In the genomic region with DNA sequence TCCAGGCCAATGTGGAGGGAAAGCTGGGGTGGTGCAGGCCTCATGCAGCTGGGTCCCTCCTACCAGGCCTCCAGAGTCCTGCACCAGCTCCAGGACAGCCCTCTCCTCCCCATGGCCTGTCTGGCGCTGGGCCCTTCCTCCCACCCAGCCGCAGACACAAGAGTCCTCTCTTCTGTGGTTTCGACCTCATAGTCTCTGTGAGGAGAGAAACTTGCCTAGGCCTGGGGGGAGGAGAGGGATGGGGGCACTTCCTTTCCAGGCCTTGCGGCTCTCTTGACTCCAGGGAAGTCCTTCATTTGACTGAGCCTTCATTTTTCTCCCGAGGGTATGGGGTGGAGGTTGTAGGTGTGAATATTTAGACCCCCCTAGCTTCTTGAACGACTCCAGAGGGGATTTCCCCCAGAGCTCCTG, we compare ENCODE assay signal across 10 cellular contexts. TPM values are rescaled to one million over a fixed set of nuclear protein-coding genes. Genes with fewer than 3 reads are reported as not detected.
DNase-seq lines count a peak whose midpoint lies in the region; ATAC-seq and TF ChIP-seq lines count a peak whose summit lies in the region.
"Had no signal": no experiment of that assay in that cellular context is flagged by ENCODE, and none has a peak within 500 bp of the region (broad histone marks: within the 10 kb centered on the region; RNA-seq: fewer than 3 reads in every experiment).

No MANE protein-coding gene starts in this region.

- peak overlapping the region; percentile 86 for H3K27ac ChIP-seq in foreskin keratinocyte
- peak overlapping the region; percentile 84 for H3K27ac ChIP-seq in trophoblast cell (ENCODE audit: low read depth, low read length)

- peaks cover 40% of the 10 kb centered on the region for H3K79me1 ChIP-seq in trophoblast cell (ENCODE audit: low read length)

- H3K4me2 ChIP-seq in trophoblast cell (ENCODE audit: low read length): peak overlapping the region; percentile 79

- H3K4me1 ChIP-seq in foreskin keratinocyte: peaks cover 11% of the 10 kb centered on the region
- H3K4me1 ChIP-seq in trophoblast cell (ENCODE audit: control insufficient read depth in 1 of 2, insufficient read depth in 2 of 2, low read length in 2 of 2): peaks cover 14 to 23% of the 10 kb centered on the region in 2 experiments

- H3K18ac ChIP-seq in trophoblast cell (ENCODE audit: low read length): peak overlapping the region; percentile 98

- H2BK5ac ChIP-seq in trophoblast cell (ENCODE audit: low read depth, low read length, poor library complexity): peak overlapping the region; percentile 96

- H3K27me3 ChIP-seq in foreskin keratinocyte: no peaks in the 10 kb centered on the region
- H3K27me3 ChIP-seq in trophoblast cell (ENCODE audit: insufficient read depth, low read length): no peaks in the 10 kb centered on the region

- peak overlapping the region; percentile 98 for H3K4ac ChIP-seq in trophoblast cell (ENCODE audit: low read depth, low read length)

- WGBS in trophoblast cell (ENCODE audit: extremely low coverage, insufficient coverage, insufficient read length): no CpG with 5 or more reads among the region's 6 CpGs

- DNase-seq in ELR (ENCODE audit: low read depth) (peak; percentile 70), SKM-1 (lab: John Stamatoyannopoulos, UW; ENCODE audit: unreplicated experiment) (peak; percentile 12), foreskin keratinocyte (peak; percentile 44 to 61), trophoblast cell (peak; percentile 27 to 47), NCI-H187 (lab: John Stamatoyannopoulos, UW) (no peak)
- DNase-seq: effector memory CD8-positive, alpha-beta T cell; NCI-H82 had no signal

- H3K79me2 ChIP-seq in trophoblast cell (ENCODE audit: control insufficient read depth, insufficient read depth, low read length, poor library complexity): peaks cover 32% of the 10 kb centered on the region

- peaks cover 49 to 50% of the 10 kb centered on the region in 2 experiments for H3K36me3 ChIP-seq in trophoblast cell (ENCODE audit: control insufficient read depth in 1 of 2, insufficient read depth in 2 of 2, low read length in 2 of 2)

- peak overlapping the region; percentile 87 for H2AK5ac ChIP-seq in trophoblast cell (ENCODE audit: low read length)

- H2BK12ac ChIP-seq in trophoblast cell (ENCODE audit: low read length): peak overlapping the region; percentile 72

- peaks cover 6% of the 10 kb centered on the region for H3K9me3 ChIP-seq in trophoblast cell (ENCODE audit: insufficient read depth, low read depth, low read length)

- no peak overlapping the region for H3K23ac ChIP-seq in trophoblast cell (ENCODE audit: low read length)

- H3K14ac ChIP-seq in trophoblast cell (ENCODE audit: low read length): peak overlapping the region; percentile 99

- no peak overlapping the region for H3K9ac ChIP-seq in trophoblast cell (ENCODE audit: low read length)

- H4K8ac ChIP-seq in trophoblast cell (ENCODE audit: low read depth, low read length): peak overlapping the region; percentile 78

- H2AFZ ChIP-seq in trophoblast cell (ENCODE audit: insufficient read depth, low read length, poor library complexity): peak overlapping the region; percentile 37

- peak overlapping the region; percentile 14 for H4K12ac ChIP-seq in trophoblast cell (ENCODE audit: low read depth, low read length)

- H4K91ac ChIP-seq in trophoblast cell (ENCODE audit: low read depth, low read length): peak overlapping the region; percentile 93

- H3K4me3 ChIP-seq in trophoblast cell (ENCODE audit: low read depth, low read length): peak overlapping the region; percentile 98

- no peak for TF ChIP-seq CTCF in foreskin keratinocyte (conservative IDR thresholded peaks at IDR 0.05)

- peak overlapping the region; percentile 99 for H2BK120ac ChIP-seq in trophoblast cell (ENCODE audit: insufficient read depth, low read length, poor library complexity)

- ATAC-seq in foreskin keratinocyte (peak; percentile 29), GM21367 (IDR thresholded peaks at IDR 0.05; ENCODE audit: unreplicated experiment) (no peak), HG03342 (IDR thresholded peaks at IDR 0.05; ENCODE audit: unreplicated experiment) (no peak), HG03095 (IDR thresholded peaks at IDR 0.05; ENCODE audit: unreplicated experiment) (no peak)
- ATAC-seq: effector memory CD8-positive, alpha-beta T cell had no signal

RNA-seq across cellular contexts. Expression of gene MMP14, which starts 2.3 kb away (rescaled TPM):
- total RNA-seq in foreskin keratinocyte: 234 and 241 TPM in 2 replicates
- polyA plus RNA-seq in foreskin keratinocyte: 148 and 159 TPM in 2 replicates
- 1,258 and 1,302 TPM in 2 replicates for polyA plus RNA-seq in trophoblast cell (2013)

RNA-seq across cellular contexts. Expression of gene MRPL52, which starts 8.9 kb away (rescaled TPM):
- 176 and 219 TPM in 2 replicates for total RNA-seq in foreskin keratinocyte
- polyA plus RNA-seq in foreskin keratinocyte: 418 and 434 TPM in 2 replicates
- polyA plus RNA-seq in trophoblast cell (2013): 216 and 219 TPM in 2 replicates

RNA-seq across cellular contexts. Expression of gene SLC7A7, which starts 23.4 kb away (rescaled TPM):
- 0.75 and 1.1 TPM in 2 replicates for total RNA-seq in foreskin keratinocyte
- 0.41 and 0.59 TPM in 2 replicates for polyA plus RNA-seq in foreskin keratinocyte
- 44.4 and 49.4 TPM in 2 replicates for polyA plus RNA-seq in trophoblast cell (2013)

RNA-seq across cellular contexts. Expression of gene LRP10, which starts 32.9 kb away (rescaled TPM):
- total RNA-seq in foreskin keratinocyte: 65.2 and 76.2 TPM in 2 replicates
- polyA plus RNA-seq in foreskin keratinocyte: 56.5 and 58.5 TPM in 2 replicates
- 32.8 and 36.9 TPM in 2 replicates for polyA plus RNA-seq in trophoblast cell (2013)

RNA-seq across cellular contexts. Expression of gene REM2, which starts 44.4 kb away (rescaled TPM):
- 0.14 TPM in 2 replicates for total RNA-seq in foreskin keratinocyte
- 0.11 and 0.18 TPM in 2 replicates for polyA plus RNA-seq in foreskin keratinocyte
- polyA plus RNA-seq in trophoblast cell (2013): 0.72 and 0.82 TPM in 2 replicates

Comparison
In these comparisons a context has a peak if more than half of its experiments do, and no peak if none do; other contexts are left out.
1. DNase-seq: peak in ELR (single experiment), SKM-1 (single experiment), foreskin keratinocyte (2 of 2) and trophoblast cell (2 of 2); none in NCI-H187 (0 of 2).